Comparison of ENCODE assay signal across 18 cellular contexts in genomic region chr6:84615113-84615850, GRCh38.
"Had no signal": no experiment of that assay in that cellular context is flagged by ENCODE, and none has a peak within 500 bp of the region (broad histone marks: within the 10 kb centered on the region; RNA-seq: fewer than 3 reads in every experiment).

No MANE protein-coding gene starts in this region.

- H2AFZ ChIP-seq: neural progenitor cell had no signal

- H3K9ac ChIP-seq: neural progenitor cell had no signal

- H3K36me3 Mint-ChIP-seq: natural killer cell treated with Interleukin-12 subunit alpha and Interleukin-12 subunit beta and Interleukin-15 and Interleukin-18, amount 100 ng/mL, for 72 hours; neural progenitor cell had no signal

- H3K9me3 ChIP-seq: ovary, tibial artery, upper lobe of right lung, vagina had no signal

- DNase-seq: dorsolateral prefrontal cortex; effector CD8-positive, alpha-beta T cell; foreskin keratinocyte; kidney; left colon; midbrain; nucleus accumbens; ovary; stimulated activated CD4-positive, alpha-beta T cell treated with anti-CD3 and anti-CD28 coated beads, Interleukin-2, amount 100 ng/mL, for 48 hours; tibial artery; upper lobe of right lung had no signal

- FAIRE-seq: kidney had no signal

- H3K4me3 Mint-ChIP-seq: natural killer cell treated with Interleukin-12 subunit alpha and Interleukin-12 subunit beta and Interleukin-15 and Interleukin-18, amount 100 ng/mL, for 72 hours; neural progenitor cell; stimulated activated naive CD8-positive, alpha-beta T cell treated with anti-CD3 and anti-CD28 coated beads, Interleukin-15, Interleukin-2, amounts not matched to agents 100 ng/mL and 50 ng/mL, for 24 hours had no signal

- H3K27me3 Mint-ChIP-seq: natural killer cell treated with Interleukin-12 subunit alpha and Interleukin-12 subunit beta and Interleukin-15 and Interleukin-18, amount 100 ng/mL, for 72 hours; stimulated activated naive CD8-positive, alpha-beta T cell treated with anti-CD3 and anti-CD28 coated beads, Interleukin-15, Interleukin-2, amounts not matched to agents 100 ng/mL and 50 ng/mL, for 24 hours had no signal

- H3K4me1 ChIP-seq: foreskin keratinocyte, right atrium auricular region, upper lobe of right lung, vagina had no signal

- H3K4me2 ChIP-seq: neural progenitor cell, smooth muscle cell had no signal

- H3K4me3 ChIP-seq: coronary artery, dorsolateral prefrontal cortex, neural progenitor cell, ovary, right atrium auricular region, smooth muscle cell, tibial artery, upper lobe of right lung, vagina had no signal

- H3K36me3 ChIP-seq: neural progenitor cell, ovary, right atrium auricular region, tibial artery, upper lobe of right lung, vagina had no signal

- H3K27ac ChIP-seq: coronary artery, dorsolateral prefrontal cortex, foreskin keratinocyte, neural progenitor cell, ovary, right atrium auricular region, tibial artery, upper lobe of right lung, vagina had no signal

- ATAC-seq: foreskin keratinocyte; left colon; natural killer cell treated with Interleukin-12 subunit alpha and Interleukin-12 subunit beta and Interleukin-15 and Interleukin-18, amount 100 ng/mL, for 72 hours; upper lobe of right lung had no signal

- H3K27ac Mint-ChIP-seq: natural killer cell treated with Interleukin-12 subunit alpha and Interleukin-12 subunit beta and Interleukin-15 and Interleukin-18, amount 100 ng/mL, for 72 hours; neural progenitor cell; stimulated activated naive CD8-positive, alpha-beta T cell treated with anti-CD3 and anti-CD28 coated beads, Interleukin-15, Interleukin-2, amounts not matched to agents 100 ng/mL and 50 ng/mL, for 24 hours had no signal

- H3K9me3 Mint-ChIP-seq: neural progenitor cell had no signal

- H3K27me3 ChIP-seq: dorsolateral prefrontal cortex, foreskin keratinocyte, neural progenitor cell, ovary, right atrium auricular region, tibial artery, upper lobe of right lung, vagina had no signal
